ENCODE assay signal across 14 cellular contexts in the genomic region with DNA sequence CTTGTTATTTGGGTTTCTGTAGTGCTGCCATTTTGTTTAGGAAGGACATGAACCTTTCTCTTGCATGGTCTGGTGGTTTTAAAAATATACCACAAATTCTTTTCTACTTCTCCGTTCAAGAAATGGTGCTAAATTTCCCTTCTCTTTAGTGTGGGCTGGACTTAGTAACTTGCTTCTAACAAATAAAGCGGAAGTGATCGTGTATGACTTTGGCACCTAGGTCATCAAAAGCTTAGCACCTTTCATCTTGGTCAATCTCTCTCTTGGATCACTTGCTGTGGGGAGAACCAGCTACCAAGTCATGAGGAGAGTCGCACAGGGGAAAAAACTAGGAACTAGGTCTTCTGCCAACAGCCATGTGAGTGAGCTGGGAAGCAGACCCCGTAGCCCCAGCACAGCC.
A peak's percentile ranks its signal among the peaks of the same experiment; 100 is the strongest.
DNase-seq lines count a peak whose midpoint lies in the region; ATAC-seq and TF ChIP-seq lines count a peak whose summit lies in the region.
"Had no signal": no experiment of that assay in that cellular context is flagged by ENCODE, and none has a peak within 500 bp of the region (broad histone marks: within the 10 kb centered on the region; RNA-seq: fewer than 3 reads in every experiment).

No MANE protein-coding gene starts in this region.

- H3K36me3 Mint-ChIP-seq in natural killer cell: no peaks in the 10 kb centered on the region

- TF ChIP-seq CTCF in natural killer cell (IDR thresholded peaks at IDR 0.05): no peak

- no peaks in the 10 kb centered on the region for H3K9me3 Mint-ChIP-seq in natural killer cell
- H3K9me3 Mint-ChIP-seq: CD4-positive, alpha-beta T cell; H9 had no signal

- no peak overlapping the region for H3K4me3 Mint-ChIP-seq in natural killer cell
- H3K4me3 Mint-ChIP-seq: CD4-positive, alpha-beta T cell; H9 had no signal

- DNase-seq in MV-4-11 (lab: John Stamatoyannopoulos, UW): peak; percentile 13
- DNase-seq in natural killer cell: no peak
- no peak for DNase-seq in NCI-H187 (lab: John Stamatoyannopoulos, UW)
- no peak for DNase-seq in NCI-H510A (lab: John Stamatoyannopoulos, UW)
- DNase-seq: ACHN; AML-193; CD4-positive, alpha-beta T cell; DMS153; DMS79; GDM1; H9 had no signal

- ATAC-seq in GM18867 (IDR thresholded peaks at IDR 0.05; ENCODE audit: unreplicated experiment) (peak; percentile 77), natural killer cell (peak in 2 of 3 donors; percentile 50 to 67), GM19452 (IDR thresholded peaks at IDR 0.05; ENCODE audit: unreplicated experiment) (no peak), GM18873 (IDR thresholded peaks at IDR 0.05; ENCODE audit: low FRiP score, unreplicated experiment) (no peak)

- H3K27me3 Mint-ChIP-seq in natural killer cell (ENCODE audit: low read depth in 2 of 2): no peaks in the 10 kb centered on the region
- H3K27me3 Mint-ChIP-seq: CD4-positive, alpha-beta T cell had no signal

- peak overlapping the region in 1 of 2 donors; percentile 24 for H3K27ac Mint-ChIP-seq in natural killer cell
- H3K27ac Mint-ChIP-seq: H9 had no signal

- H3K4me1 Mint-ChIP-seq in natural killer cell: peaks cover 8 to 20% of the 10 kb centered on the region in 2 donors
- H3K4me1 Mint-ChIP-seq: H9 had no signal

- intact Hi-C loops in natural killer cell (cut with micrococcal nuclease): no loop called here

Comparison
In these comparisons a context has a peak if more than half of its experiments do, and no peak if none do; other contexts are left out.
1. ATAC-seq: peak in GM18867 (single experiment) and natural killer cell (2 of 3); none in GM19452 (single experiment) and GM18873 (single experiment).